In genomic region chr17:28327709-28328108, GRCh38 we compare ENCODE assay signal across 2 cellular contexts.
TF ChIP-seq lines count a peak whose summit lies in the region.

No MANE protein-coding gene starts in this region.

TF ChIP-seq in HCT116, 20 proteins besides CTCF, POLR2A, EP300 and RAD21:
- TF ChIP-seq YY1 (IDR thresholded peaks at IDR 0.05; ENCODE audit: extremely low read depth, insufficient replicate concordance, low read depth, low read length) (no peak), ZNF274 (IDR thresholded peaks at IDR 0.05; ENCODE audit: low read depth, low read length) (no peak), ATF3 (IDR thresholded peaks at IDR 0.05) (no peak), JUND (IDR thresholded peaks at IDR 0.05) (no peak), SP1 (IDR thresholded peaks at IDR 0.05; ENCODE audit: low read depth) (no peak), SIN3A (IDR thresholded peaks at IDR 0.05; ENCODE audit: low read depth) (no peak), ZBTB33 (IDR thresholded peaks at IDR 0.05; ENCODE audit: extremely low read depth, insufficient replicate concordance, low read length) (no peak), REST (IDR thresholded peaks at IDR 0.05; ENCODE audit: low read depth) (no peak), POLR2AphosphoS5 (IDR thresholded peaks at IDR 0.05; ENCODE audit: low read depth, low read length) (no peak), FOSL1 (IDR thresholded peaks at IDR 0.05; ENCODE audit: low read depth) (no peak), EZH2phosphoT487 (IDR thresholded peaks at IDR 0.05; ENCODE audit: borderline replicate concordance) (no peak), MAX (IDR thresholded peaks at IDR 0.05) (no peak), ZFX (IDR thresholded peaks at IDR 0.05) (no peak), EGR1 (IDR thresholded peaks at IDR 0.05; ENCODE audit: low read depth) (no peak), CBX3 (IDR thresholded peaks at IDR 0.05; ENCODE audit: low read depth) (no peak), CEBPB (IDR thresholded peaks at IDR 0.05; ENCODE audit: low read depth) (no peak), SRF (IDR thresholded peaks at IDR 0.05; ENCODE audit: low read depth) (no peak), EZH2 (IDR thresholded peaks at IDR 0.05) (no peak), ELF1 (IDR thresholded peaks at IDR 0.05; ENCODE audit: borderline replicate concordance, low read depth) (no peak)

TF ChIP-seq in GM12891, 5 proteins besides CTCF, POLR2A, EP300 and RAD21:
- TF ChIP-seq POU2F2 (IDR thresholded peaks at IDR 0.05; ENCODE audit: low read depth, low read length) = no peak
- TF ChIP-seq PAX5 (IDR thresholded peaks at IDR 0.05; ENCODE audit: insufficient read depth, low read length, severe bottlenecking) = no peak
- TF ChIP-seq POLR2AphosphoS5 (IDR thresholded peaks at IDR 0.05; ENCODE audit: low read depth, low read length) = no peak
- TF ChIP-seq TAF1 (IDR thresholded peaks at IDR 0.05; ENCODE audit: low read depth, low read length) = no peak
- TF ChIP-seq SPI1 (IDR thresholded peaks at IDR 0.05; ENCODE audit: low read depth, low read length) = no peak
